ENCODE assay signal across 1 cellular context in genomic region chr17:78716292-78716691, GRCh38.
TF ChIP-seq lines count a peak whose summit lies in the region.

No MANE protein-coding gene starts in this region.

TF ChIP-seq in A549, 52 proteins besides CTCF, POLR2A, EP300 and RAD21 (continued from another document):
- TF ChIP-seq REST (IDR thresholded peaks at IDR 0.05) (no peak), GATA3 (IDR thresholded peaks at IDR 0.05; ENCODE audit: borderline replicate concordance) (no peak)
